Comparison of ENCODE assay signal across 2 cellular contexts in the genomic region with DNA sequence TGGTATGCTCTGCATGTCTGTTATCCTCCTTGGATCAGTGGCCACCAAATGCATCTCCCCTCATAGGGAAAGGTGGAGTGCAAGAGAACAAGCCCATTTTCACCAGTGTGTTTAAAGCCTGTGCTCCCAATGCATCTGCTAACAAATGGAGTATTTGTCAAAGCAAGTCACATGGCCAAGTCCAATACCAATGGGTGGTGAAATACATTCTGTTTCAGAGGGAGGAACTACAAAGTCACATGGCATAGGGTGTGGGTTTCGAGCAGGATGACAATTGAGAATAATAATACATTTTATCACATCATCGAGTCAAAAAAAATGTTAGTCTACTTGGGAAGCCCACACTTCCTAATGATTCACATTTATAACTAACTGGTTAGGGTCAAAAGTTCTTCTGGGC.
TF ChIP-seq lines count a peak whose summit lies in the region.

No MANE protein-coding gene starts in this region.

TF ChIP-seq in IMR-90, 13 proteins besides CTCF, POLR2A, EP300 and RAD21 (continued from another document):
- no peak for TF ChIP-seq MXI1 (IDR thresholded peaks at IDR 0.05; ENCODE audit: borderline replicate concordance, low read depth, low read length)
- no peak for TF ChIP-seq RCOR1 (IDR thresholded peaks at IDR 0.05; ENCODE audit: insufficient replicate concordance, low read length)
- TF ChIP-seq SMC3 (IDR thresholded peaks at IDR 0.05; ENCODE audit: low read depth, low read length) = no peak
TF ChIP-seq in IMR-90: peak in this region for 0.

TF ChIP-seq in endothelial cell of umbilical vein, 7 proteins besides CTCF, POLR2A, EP300 and RAD21 (continued from another document):
- TF ChIP-seq MYC (IDR thresholded peaks at IDR 0.05; ENCODE audit: low read depth, low read length) (no peak), EZH2 (IDR thresholded peaks at IDR 0.05; ENCODE audit: borderline replicate concordance, low read depth, low read length, severe bottlenecking) (no peak), FOS (IDR thresholded peaks at IDR 0.05; ENCODE audit: borderline replicate concordance, insufficient read depth, low read length) (no peak), POLR2AphosphoS5 (IDR thresholded peaks at IDR 0.05; ENCODE audit: insufficient read depth, low read depth, low read length) (no peak)
- TF ChIP-seq, protein P1, sequence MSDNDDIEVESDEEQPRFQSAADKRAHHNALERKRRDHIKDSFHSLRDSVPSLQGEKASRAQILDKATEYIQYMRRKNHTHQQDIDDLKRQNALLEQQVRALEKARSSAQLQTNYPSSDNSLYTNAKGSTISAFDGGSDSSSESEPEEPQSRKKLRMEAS (IDR thresholded peaks at IDR 0.05; ENCODE audit: insufficient read depth, insufficient read length) = no peak
